ENCODE assay signal across 8 cellular contexts in the genomic region with DNA sequence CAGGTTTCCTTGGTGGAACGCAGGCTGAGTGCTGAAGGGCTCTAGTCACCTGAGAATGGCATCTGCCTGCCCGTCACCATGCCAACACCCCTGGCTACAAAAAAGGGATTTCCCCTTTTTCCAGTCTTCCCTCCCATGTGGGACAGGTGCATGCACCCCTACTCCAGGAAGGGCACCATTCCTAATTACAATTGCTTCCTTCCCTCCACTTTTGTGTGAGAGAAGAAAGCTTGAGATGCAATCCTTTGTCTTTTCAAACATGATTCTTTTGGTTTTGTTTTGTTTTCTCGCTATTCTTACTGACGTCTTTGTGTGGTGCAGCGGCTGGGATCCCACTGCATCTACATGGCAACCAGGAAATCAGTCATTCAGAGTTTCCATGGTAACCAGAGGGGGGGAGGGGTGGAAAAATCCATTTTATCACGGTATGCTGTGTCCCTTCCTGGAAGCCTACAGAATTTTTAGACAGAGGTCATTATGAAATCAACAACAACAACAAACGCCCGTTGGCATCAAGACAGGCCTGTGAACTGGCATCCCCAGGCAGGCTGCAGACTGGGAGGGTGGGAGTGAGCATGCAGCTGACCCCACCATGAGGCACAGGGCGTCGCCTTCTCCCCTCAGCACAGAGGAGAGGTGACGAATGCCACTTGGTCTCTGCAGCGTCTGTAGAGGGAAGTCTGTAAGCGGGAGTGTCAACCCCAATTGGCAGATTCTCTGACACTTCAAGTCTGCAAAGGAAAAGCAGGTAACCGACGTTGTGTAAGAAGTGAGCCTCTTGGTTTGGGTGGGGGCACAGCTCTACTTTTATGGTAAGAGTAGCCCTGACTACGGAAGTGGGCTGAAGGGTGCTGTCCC. TPM values are rescaled to one million over a fixed set of nuclear protein-coding genes. Genes with fewer than 3 reads are reported as not detected.
DNase-seq lines count a peak whose midpoint lies in the region; ATAC-seq lines count a peak whose summit lies in the region.

No MANE protein-coding gene starts in this region.

- H3K27ac ChIP-seq in mesenchymal stem cell (ENCODE audit: low read length, poor library complexity, severe bottlenecking) = no peak overlapping the region

- peaks cover 2% of the 10 kb centered on the region for H3K4me1 ChIP-seq in mesenchymal stem cell (ENCODE audit: control insufficient read depth, insufficient read depth, low read depth, low read length)

- H3K18ac ChIP-seq in mesenchymal stem cell (ENCODE audit: low read depth in 1 of 2, low read length in 2 of 2) = peak overlapping the region in 1 of 2 experiments; percentile 80

- H3K27me3 ChIP-seq in mesenchymal stem cell (ENCODE audit: control insufficient read depth in 1 of 2, insufficient read depth in 1 of 2, low read length in 2 of 2) = no peaks in the 10 kb centered on the region

- peak overlapping the region in 1 of 2 experiments; percentile 87 for H2BK12ac ChIP-seq in mesenchymal stem cell (ENCODE audit: low read length in 2 of 2)

- H2AFZ ChIP-seq in mesenchymal stem cell (ENCODE audit: low read depth, low read length) = no peak overlapping the region

- no peaks in the 10 kb centered on the region for H3K79me1 ChIP-seq in mesenchymal stem cell (replicated peaks; ENCODE audit: low read length, poor library complexity, severe bottlenecking)

- H4K91ac ChIP-seq in mesenchymal stem cell (ENCODE audit: low read length) = no peak overlapping the region

- H3K4ac ChIP-seq in mesenchymal stem cell (ENCODE audit: low read depth in 1 of 2, low read length in 2 of 2) = no peak overlapping the region

- H3K9ac ChIP-seq in mesenchymal stem cell (ENCODE audit: low read length) = peak overlapping the region; percentile 16

- H4K8ac ChIP-seq in mesenchymal stem cell (ENCODE audit: low read length) = peak overlapping the region; percentile 5

- H2BK120ac ChIP-seq in mesenchymal stem cell (ENCODE audit: low read depth, low read length) = no peak overlapping the region

- H3K14ac ChIP-seq in mesenchymal stem cell (ENCODE audit: low read length in 2 of 2) = no peak overlapping the region

- H3K4me2 ChIP-seq in mesenchymal stem cell (ENCODE audit: low read length, poor library complexity, severe bottlenecking) = no peak overlapping the region

- ATAC-seq in GM18498 (IDR thresholded peaks at IDR 0.05; ENCODE audit: unreplicated experiment) (peak; percentile 77), HG02763 (IDR thresholded peaks at IDR 0.05; ENCODE audit: unreplicated experiment) (peak; percentile 71)

- H3K36me3 ChIP-seq in mesenchymal stem cell (ENCODE audit: control insufficient read depth in 1 of 2, insufficient read depth in 2 of 2, low read depth in 1 of 2, low read length in 2 of 2) = no peaks in the 10 kb centered on the region

- peak; percentile 47 to 94 for DNase-seq in NCI-H187 (lab: John Stamatoyannopoulos, UW)
- DNase-seq in activated CD4-positive, alpha-beta T cell treated with anti-CD3 and anti-CD28 coated beads, Interleukin-2, amount 50 U/mL, for 1 hour = peak; percentile 82
- DNase-seq in dermis blood vessel endothelial cell = peak; percentile 92
- peak; percentile 84 for DNase-seq in mesenchymal stem cell
- peak; percentile 74 for DNase-seq in stimulated activated CD8-positive, alpha-beta memory T cell treated with anti-CD3 and anti-CD28 coated beads, Interleukin-15, amount 100 ng/mL, for 1 hour (ENCODE audit: low read depth)
- DNase-seq in NCI-H1694 (lab: John Stamatoyannopoulos, UW) = no peak

- no peaks in the 10 kb centered on the region for H3K9me3 ChIP-seq in mesenchymal stem cell (ENCODE audit: control insufficient read depth, low read length)

- H2BK15ac ChIP-seq in mesenchymal stem cell (ENCODE audit: low read depth, poor library complexity, severe bottlenecking) = no peak overlapping the region

- no peak overlapping the region for H3K4me3 ChIP-seq in mesenchymal stem cell (ENCODE audit: insufficient read depth in 1 of 2, low read depth in 1 of 2, low read length in 2 of 2)

- no peak overlapping the region for H3K23ac ChIP-seq in mesenchymal stem cell (ENCODE audit: low read length in 2 of 2)

- WGBS in mesenchymal stem cell = 44% methylated on average over 15 of the region's 16 CpGs

- H2AK5ac ChIP-seq in mesenchymal stem cell (ENCODE audit: low read length, severe bottlenecking) = no peak overlapping the region

- H2BK5ac ChIP-seq in mesenchymal stem cell (ENCODE audit: low read depth, low read length, poor library complexity, severe bottlenecking) = no peak overlapping the region

RNA-seq across cellular contexts. Expression of gene GNG2, which starts 13.6 kb away (rescaled TPM):
- 2.9 and 5.9 TPM in 2 replicates for total RNA-seq in dermis blood vessel endothelial cell
- polyA plus RNA-seq in mesenchymal stem cell (2013, experiment 1 of 2) = 57.8 TPM
- 57.5 TPM for polyA plus RNA-seq in mesenchymal stem cell (2013, experiment 2 of 2)
